In the genomic region with DNA sequence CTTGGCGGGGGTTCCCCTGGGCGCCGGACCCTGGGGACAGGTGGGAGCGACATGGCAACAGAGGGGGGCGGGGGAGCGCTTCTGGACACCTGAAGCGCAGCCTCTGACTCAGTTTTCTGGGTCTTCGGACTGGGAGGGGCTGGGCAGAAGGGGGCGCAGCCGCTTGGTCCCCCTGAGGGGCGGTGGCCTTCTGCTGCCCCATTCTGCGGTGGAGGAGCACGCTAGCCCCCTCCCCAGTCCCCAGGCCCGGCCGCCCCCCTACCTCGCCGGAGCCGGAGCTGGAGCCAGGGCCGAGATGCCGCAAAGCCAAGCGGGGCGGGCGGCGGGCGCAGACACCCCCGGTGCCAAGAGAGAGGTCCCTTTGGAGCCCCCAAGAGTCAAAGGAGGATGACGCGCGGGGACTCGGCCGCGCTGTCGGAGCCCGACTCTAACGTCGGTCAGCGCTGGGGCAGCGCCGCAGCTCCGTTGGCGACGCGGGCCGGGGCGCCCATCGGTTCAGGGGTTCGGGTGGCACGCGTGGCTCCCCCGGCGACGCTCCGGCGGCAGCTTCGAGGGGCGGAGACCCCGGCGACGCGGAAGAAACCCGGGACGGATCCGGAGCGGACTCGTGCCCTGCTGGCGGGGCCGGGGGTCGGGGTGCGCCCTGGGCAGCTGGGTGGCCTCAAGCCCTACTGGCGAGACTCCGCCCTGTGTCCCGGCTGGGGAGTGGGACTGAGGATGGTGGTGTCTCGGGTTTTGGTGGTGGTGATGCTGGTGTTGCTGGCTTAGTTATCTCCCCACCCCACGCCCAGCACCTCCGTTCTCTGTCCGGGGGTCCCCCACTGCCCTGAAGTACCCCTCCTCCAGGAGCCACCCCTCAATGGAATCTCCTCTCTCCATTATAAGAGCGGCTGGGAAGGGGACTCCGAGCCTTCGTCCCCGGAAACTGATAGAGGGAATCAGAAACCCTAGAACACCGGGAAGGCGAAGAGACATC, we compare ENCODE assay signal across 11 cellular contexts. TPM values are rescaled to one million over a fixed set of nuclear protein-coding genes. Genes with fewer than 3 reads are reported as not detected.
DNase-seq lines count a peak whose midpoint lies in the region; ATAC-seq and TF ChIP-seq lines count a peak whose summit lies in the region.
"Had no signal": no experiment of that assay in that cellular context is flagged by ENCODE, and none has a peak within 500 bp of the region (broad histone marks: within the 10 kb centered on the region; RNA-seq: fewer than 3 reads in every experiment).

A gene (minus strand): TSS at position 514 of the 976 bp plus-strand sequence. CDS start 5,486 bp downstream, outside the sequence.

- no peak for ATAC-seq in HG03378 (IDR thresholded peaks at IDR 0.05; ENCODE audit: unreplicated experiment)

- DNase-seq in NCI-H1436 (lab: John Stamatoyannopoulos, UW) (peak; percentile 29), NCI-H1436 treated with DMSO at 0.1 percent for 48 hours (lab: John Stamatoyannopoulos, UW) (no peak), NB4 (ENCODE audit: low read depth) (peak; percentile 9), fibroblast of lung (ENCODE audit: low read depth in 2 of 2) (no peak), osteocyte (ENCODE audit: extremely low spot score, unreplicated experiment) (no peak), NOMO-1 treated with DMSO at 0.1 percent for 48 hours (lab: John Stamatoyannopoulos, UW; ENCODE audit: unreplicated experiment) (no peak), erythroblast (lab: John Stamatoyannopoulos, UW) (no peak)
- DNase-seq: stimulated activated naive CD4-positive, alpha-beta T cell; T1000 had no signal

- H3K79me2 ChIP-seq in fibroblast of lung (ENCODE audit: control insufficient read depth, insufficient read depth, low read length): no peaks in the 10 kb centered on the region

- H3K4me3 Mint-ChIP-seq in osteocyte (ENCODE audit: unreplicated experiment): peak within 1 kb of the TSS; percentile 68

- H3K4me1 ChIP-seq in fibroblast of lung (ENCODE audit: control insufficient read depth, extremely low read depth, insufficient read depth, low read length): no peaks in the 10 kb centered on the region

- TF ChIP-seq POLR2A in NB4 (IDR thresholded peaks at IDR 0.05; ENCODE audit: extremely low read depth, insufficient read length) (no peak), erythroblast (IDR thresholded peaks at IDR 0.05; ENCODE audit: low read length) (no peak)

- no peak within 1 kb of the TSS for H3K4me3 ChIP-seq in NB4 (ENCODE audit: low read depth, low read length)
- no peak within 1 kb of the TSS for H3K4me3 ChIP-seq in fibroblast of lung (replicated peaks in 1 of 4; ENCODE audit: control extremely low read depth in 1 of 4, insufficient read depth in 1 of 4, low read depth in 3 of 4, low read length in 4 of 4)

- H3K9me3 Mint-ChIP-seq in osteocyte (ENCODE audit: unreplicated experiment): no peaks in the 10 kb centered on the region

- no peak within 1 kb of the TSS for H3K27ac ChIP-seq in fibroblast of lung (ENCODE audit: insufficient read depth, low read length)
- H3K27ac ChIP-seq: HL-60 had no signal

- no peaks in the 10 kb centered on the region for H3K9me3 ChIP-seq in fibroblast of lung (ENCODE audit: control insufficient read depth, insufficient read depth, low read depth, low read length)

- H2AFZ ChIP-seq in fibroblast of lung (ENCODE audit: low read length): no peak within 1 kb of the TSS

- peaks cover 52% of the 10 kb centered on the region for H3K27me3 Mint-ChIP-seq in osteocyte (ENCODE audit: unreplicated experiment)

- peaks cover 14% of the 10 kb centered on the region for H3K4me1 Mint-ChIP-seq in osteocyte (ENCODE audit: unreplicated experiment)

- no peak within 1 kb of the TSS for H3K9ac ChIP-seq in fibroblast of lung (ENCODE audit: insufficient read depth, low read length)

- H4K20me1 ChIP-seq in fibroblast of lung (ENCODE audit: control insufficient read depth, extremely low read depth, insufficient read depth, low read length): no peaks in the 10 kb centered on the region

- H3K27me3 ChIP-seq in fibroblast of lung (ENCODE audit: control insufficient read depth, insufficient read depth, low read length): peaks cover 52% of the 10 kb centered on the region

- H3K4me2 ChIP-seq in fibroblast of lung (ENCODE audit: extremely low read depth, insufficient read depth, low read length): peak within 1 kb of the TSS; percentile 25

- no peak for TF ChIP-seq CTCF in NB4 (IDR thresholded peaks at IDR 0.05; ENCODE audit: low read depth, low read length)
- no peak for TF ChIP-seq CTCF in fibroblast of lung (conservative IDR thresholded peaks at IDR 0.05 in 1 of 2, IDR thresholded peaks at IDR 0.05 in 1 of 2; ENCODE audit: low read depth in 1 of 2, low read length in 2 of 2)
- TF ChIP-seq CTCF in osteocyte (IDR thresholded peaks at IDR 0.05): no peak

- no peaks in the 10 kb centered on the region for H3K36me3 ChIP-seq in fibroblast of lung (ENCODE audit: control insufficient read depth, insufficient read depth, low read length)

- H3K27ac Mint-ChIP-seq in osteocyte (ENCODE audit: unreplicated experiment): no peak within 1 kb of the TSS

- H3K36me3 Mint-ChIP-seq in osteocyte (ENCODE audit: unreplicated experiment): no peaks in the 10 kb centered on the region

RNA-seq across cellular contexts. Expression of the gene that starts here (rescaled TPM):
- not detected in 2 replicates for total RNA-seq in fibroblast of lung
- polyA plus RNA-seq in fibroblast of lung: not detected in 2 replicates
- not detected in 2 replicates for polyA plus RNA-seq in fibroblast of lung (2012)
- not detected in 2 replicates for polyA minus RNA-seq in fibroblast of lung (ENCODE audit: low replicate concordance)
- 0.16 TPM in 1 of 2 replicates, not detected in the other for total RNA-seq in osteocyte

Comparison
In these comparisons a context has a peak if more than half of its experiments do, and no peak if none do; other contexts are left out.
1. DNase-seq: peak in NCI-H1436 (single experiment) and NB4 (single experiment); none in NCI-H1436 treated with DMSO at 0.1 percent for 48 hours (single experiment), fibroblast of lung (0 of 2), osteocyte (single experiment), NOMO-1 treated with DMSO at 0.1 percent for 48 hours (single experiment) and erythroblast (0 of 2).